ENCODE assay signal across 20 cellular contexts in genomic region chrX:13010546-13010945, GRCh38. TPM values are rescaled to one million over a fixed set of nuclear protein-coding genes. Genes with fewer than 3 reads are reported as not detected.
"Had no signal": no experiment of that assay in that cellular context is flagged by ENCODE, and none has a peak within 500 bp of the region (broad histone marks: within the 10 kb centered on the region; RNA-seq: fewer than 3 reads in every experiment).

No MANE protein-coding gene starts in this region.

- H3K4me3 Mint-ChIP-seq: activated naive CD4-positive, alpha-beta T cell treated with anti-CD3 and anti-CD28 coated beads, Interleukin-2, amount 50 U/mL, for 24 hours; stimulated activated naive CD8-positive, alpha-beta T cell treated with anti-CD3 and anti-CD28 coated beads, Interleukin-15, Interleukin-2, amounts not matched to agents 100 ng/mL and 50 ng/mL, for 24 hours; type B pancreatic cell had no signal

- H3K9me3 ChIP-seq: adrenal gland, colonic mucosa, esophagus squamous epithelium, psoas muscle, right lobe of liver had no signal

- DNase-seq: activated CD4-positive, alpha-beta T cell treated with anti-CD3 and anti-CD28 coated beads, Interleukin-2, amount 50 U/mL, for 4 hours; activated T-cell treated with anti-CD3 and anti-CD28 coated beads, Interleukin-2, amount 50 U/mL, for 1 hour; adrenal gland; caudate nucleus; colonic mucosa; esophagus squamous epithelium; hypothalamus; kidney; left ventricle myocardium superior; mesenchymal stem cell; psoas muscle; right lobe of liver; T-helper 9 cell had no signal

- H3K4me3 ChIP-seq: adrenal gland, colonic mucosa, esophagus squamous epithelium, psoas muscle, right lobe of liver had no signal

- ATAC-seq: activated CD4-positive, CD25-positive, alpha-beta regulatory T cell treated with anti-CD3 and anti-CD28 coated beads, Interleukin-2, amount 50 U/mL, for 24 hours; left ventricle myocardium superior; psoas muscle; right lobe of liver had no signal

- H3K4me1 ChIP-seq: psoas muscle had no signal

- H3K27ac Mint-ChIP-seq: activated naive CD4-positive, alpha-beta T cell treated with anti-CD3 and anti-CD28 coated beads, Interleukin-2, amount 50 U/mL, for 24 hours; stimulated activated naive CD8-positive, alpha-beta T cell treated with anti-CD3 and anti-CD28 coated beads, Interleukin-15, Interleukin-2, amounts not matched to agents 100 ng/mL and 50 ng/mL, for 24 hours; type B pancreatic cell had no signal

- H3K27me3 Mint-ChIP-seq: activated naive CD4-positive, alpha-beta T cell treated with anti-CD3 and anti-CD28 coated beads, Interleukin-2, amount 50 U/mL, for 24 hours; stimulated activated naive CD8-positive, alpha-beta T cell treated with anti-CD3 and anti-CD28 coated beads, Interleukin-15, Interleukin-2, amounts not matched to agents 100 ng/mL and 50 ng/mL, for 24 hours; type B pancreatic cell had no signal

- H3K36me3 Mint-ChIP-seq: activated naive CD4-positive, alpha-beta T cell treated with anti-CD3 and anti-CD28 coated beads, Interleukin-2, amount 50 U/mL, for 24 hours; type B pancreatic cell had no signal

- H3K36me3 ChIP-seq: adrenal gland, colonic mucosa, esophagus squamous epithelium, right lobe of liver had no signal

- H3K27ac ChIP-seq: adrenal gland, colonic mucosa, esophagus squamous epithelium, psoas muscle, right lobe of liver had no signal

- H3K27me3 ChIP-seq: adrenal gland, colonic mucosa, esophagus squamous epithelium, right lobe of liver had no signal

- H3K9me3 Mint-ChIP-seq: activated naive CD4-positive, alpha-beta T cell treated with anti-CD3 and anti-CD28 coated beads, Interleukin-2, amount 50 U/mL, for 24 hours; stimulated activated naive CD8-positive, alpha-beta T cell treated with anti-CD3 and anti-CD28 coated beads, Interleukin-15, Interleukin-2, amounts not matched to agents 100 ng/mL and 50 ng/mL, for 24 hours had no signal

RNA-seq across cellular contexts. Expression of gene FAM9C, which starts 33.9 kb away (rescaled TPM):
- total RNA-seq: colonic mucosa, esophagus squamous epithelium, glomerular endothelial cell, kidney, omental fat pad, right lobe of liver had no signal
- polyA plus RNA-seq: neural cell, psoas muscle had no signal
